In genomic region chr18:77068321-77068841, GRCh38 we compare ENCODE assay signal across 8 cellular contexts.
DNase-seq lines count a peak whose midpoint lies in the region; ATAC-seq and TF ChIP-seq lines count a peak whose summit lies in the region.

No MANE protein-coding gene starts in this region.

- peak overlapping the region; percentile 49 for H3K4me3 Mint-ChIP-seq in activated naive CD8-positive, alpha-beta T cell treated with anti-CD3 and anti-CD28 coated beads, Interleukin-2, amount 50 U/mL, for 24 hours

- peaks cover 38% of the 10 kb centered on the region for H3K36me3 Mint-ChIP-seq in activated naive CD8-positive, alpha-beta T cell treated with anti-CD3 and anti-CD28 coated beads, Interleukin-2, amount 50 U/mL, for 24 hours (ENCODE audit: low read depth)

- H3K4me3 ChIP-seq in liver (ENCODE audit: low read depth in 1 of 3, low read length in 3 of 3) (no peak overlapping the region), upper lobe of right lung (no peak overlapping the region)

- no peak overlapping the region for H3K9ac ChIP-seq in liver (ENCODE audit: low read depth in 1 of 2, low read length in 2 of 2)

- H3K9me3 ChIP-seq in liver (ENCODE audit: control insufficient read depth in 4 of 4, low read length in 3 of 4) (no peaks in the 10 kb centered on the region), upper lobe of right lung (no peaks in the 10 kb centered on the region)

- no peak for TF ChIP-seq RAD21 in liver (IDR thresholded peaks at IDR 0.05)

- peaks cover 1% of the 10 kb centered on the region for H3K9me3 Mint-ChIP-seq in activated naive CD8-positive, alpha-beta T cell treated with anti-CD3 and anti-CD28 coated beads, Interleukin-2, amount 50 U/mL, for 24 hours

- H3K4me1 Mint-ChIP-seq in activated naive CD8-positive, alpha-beta T cell treated with anti-CD3 and anti-CD28 coated beads, Interleukin-2, amount 50 U/mL, for 24 hours = peaks cover 99% of the 10 kb centered on the region

- H3K27ac ChIP-seq in liver (ENCODE audit: low read depth in 1 of 2, low read length in 2 of 2) (peak overlapping the region; percentile 72 to 75), upper lobe of right lung (peak overlapping the region; percentile 78)

- H3K36me3 ChIP-seq in liver (ENCODE audit: control insufficient read depth in 4 of 4, insufficient read depth in 3 of 4, low read depth in 1 of 4, low read length in 3 of 4) (peaks cover 0 to 12% (median 8%) of the 10 kb centered on the region in 4 donors), upper lobe of right lung (no peaks in the 10 kb centered on the region)

- peak; percentile 32 for DNase-seq in stimulated activated CD4-positive, alpha-beta T cell treated with anti-CD3 and anti-CD28 coated beads, Interleukin-15, amount 100 ng/mL, for 24 hours
- no peak for DNase-seq in stimulated activated CD4-positive, alpha-beta T cell treated with anti-CD3 and anti-CD28 coated beads, Interleukin-12 subunit alpha, Interleukin-12 subunit beta, amount 100 ng/mL, for 4 hours
- DNase-seq in M059J (ENCODE audit: low read depth) (peak; percentile 65), upper lobe of right lung (no peak), cerebellar nuclear complex (lab: John Stamatoyannopoulos, UW) (no peak), NCI-H1694 (lab: John Stamatoyannopoulos, UW) (no peak)
- no peak for DNase-seq in activated naive CD8-positive, alpha-beta T cell treated with anti-CD3 and anti-CD28 coated beads, Interleukin-2, amount 50 U/mL, for 24 hours

- peak overlapping the region; percentile 93 for H3K27ac Mint-ChIP-seq in activated naive CD8-positive, alpha-beta T cell treated with anti-CD3 and anti-CD28 coated beads, Interleukin-2, amount 50 U/mL, for 24 hours

- TF ChIP-seq CTCF in liver (IDR thresholded peaks at IDR 0.05; ENCODE audit: low read depth, low read length, missing input control) (no peak), upper lobe of right lung (IDR thresholded peaks at IDR 0.05) (no peak)

- intact Hi-C loops in upper lobe of right lung (cut with DNase I) = no loop called here

- H3K4me1 ChIP-seq in liver (ENCODE audit: control insufficient read depth in 4 of 4, insufficient read depth in 4 of 4, low read length in 3 of 4) (peaks cover 1 to 9% (median 4%) of the 10 kb centered on the region in 4 donors), upper lobe of right lung (peaks cover 77% of the 10 kb centered on the region)

- peak; percentile 21 for ATAC-seq in activated naive CD8-positive, alpha-beta T cell treated with anti-CD3 and anti-CD28 coated beads, Interleukin-2, amount 50 U/mL, for 24 hours
- no peak for ATAC-seq in upper lobe of right lung

- H3K27me3 ChIP-seq in liver (ENCODE audit: control insufficient read depth in 4 of 4, insufficient read depth in 4 of 4, low read length in 3 of 4) (no peaks in the 10 kb centered on the region), upper lobe of right lung (no peaks in the 10 kb centered on the region)

- H3K27me3 Mint-ChIP-seq in activated naive CD8-positive, alpha-beta T cell treated with anti-CD3 and anti-CD28 coated beads, Interleukin-2, amount 50 U/mL, for 24 hours = no peaks in the 10 kb centered on the region

- 76% methylated on average over 8 of the region's 8 CpGs for WGBS in liver

TF ChIP-seq in liver, 16 proteins besides CTCF, POLR2A, EP300 and RAD21:
- TF ChIP-seq HNF4G (IDR thresholded peaks at IDR 0.05) = no peak
- no peak for TF ChIP-seq ATF3 (IDR thresholded peaks at IDR 0.05)
- TF ChIP-seq SP1 (IDR thresholded peaks at IDR 0.05) = no peak
- no peak for TF ChIP-seq YY1 (IDR thresholded peaks at IDR 0.05)
- no peak for TF ChIP-seq EGR1 (IDR thresholded peaks at IDR 0.05; ENCODE audit: low read depth in 2 of 2)
- no peak for TF ChIP-seq JUND (IDR thresholded peaks at IDR 0.05)
- no peak for TF ChIP-seq TAF1 (conservative IDR thresholded peaks at IDR 0.05)
- no peak for TF ChIP-seq REST (IDR thresholded peaks at IDR 0.05)
- no peak for TF ChIP-seq ZBTB33 (IDR thresholded peaks at IDR 0.05)
- TF ChIP-seq GABPA (IDR thresholded peaks at IDR 0.05 in 1 of 2, conservative IDR thresholded peaks at IDR 0.05 in 1 of 2) = no peak
- TF ChIP-seq MAX (IDR thresholded peaks at IDR 0.05) = no peak

Comparison
In these comparisons a context has a peak if more than half of its experiments do, and no peak if none do; other contexts are left out.
1. DNase-seq: peak in stimulated activated CD4-positive, alpha-beta T cell treated with anti-CD3 and anti-CD28 coated beads, Interleukin-15, amount 100 ng/mL, for 24 hours (single experiment) and M059J (single experiment); none in stimulated activated CD4-positive, alpha-beta T cell treated with anti-CD3 and anti-CD28 coated beads, Interleukin-12 subunit alpha, Interleukin-12 subunit beta, amount 100 ng/mL, for 4 hours (single experiment), activated naive CD8-positive, alpha-beta T cell treated with anti-CD3 and anti-CD28 coated beads, Interleukin-2, amount 50 U/mL, for 24 hours (single experiment), upper lobe of right lung (single experiment), cerebellar nuclear complex (0 of 2) and NCI-H1694 (single experiment).